11 cellular contexts compared by ENCODE assay signal in genomic region chr1:28579374-28579773, GRCh38. TPM values are rescaled to one million over a fixed set of nuclear protein-coding genes. Genes with fewer than 3 reads are reported as not detected.
DNase-seq lines count a peak whose midpoint lies in the region; ATAC-seq and TF ChIP-seq lines count a peak whose summit lies in the region.
"Had no signal": no experiment of that assay in that cellular context is flagged by ENCODE, and none has a peak within 500 bp of the region (broad histone marks: within the 10 kb centered on the region; RNA-seq: fewer than 3 reads in every experiment).

No MANE protein-coding gene starts in this region.

- H3K27ac Mint-ChIP-seq in activated T-cell treated with anti-CD3 and anti-CD28 coated beads, Interleukin-2, amount 50 U/mL, for 72 hours, result peak overlapping the region; percentile 93
- H3K27ac Mint-ChIP-seq in activated CD4-positive, alpha-beta memory T cell treated with anti-CD3 and anti-CD28 coated beads for 36 hours, result peak overlapping the region; percentile 89
- H3K27ac Mint-ChIP-seq in type B pancreatic cell, result peak overlapping the region; percentile 41

- no peaks in the 10 kb centered on the region for H3K27me3 Mint-ChIP-seq in activated T-cell treated with anti-CD3 and anti-CD28 coated beads, Interleukin-2, amount 50 U/mL, for 72 hours (ENCODE audit: low read depth)
- H3K27me3 Mint-ChIP-seq in activated CD4-positive, alpha-beta memory T cell treated with anti-CD3 and anti-CD28 coated beads for 36 hours, result no peaks in the 10 kb centered on the region
- no peaks in the 10 kb centered on the region for H3K27me3 Mint-ChIP-seq in type B pancreatic cell

- TF ChIP-seq POLR2A in gastroesophageal sphincter (IDR thresholded peaks at IDR 0.05), result no peak

- peaks cover 24 to 35% of the 10 kb centered on the region in 2 donors for H3K36me3 Mint-ChIP-seq in activated T-cell treated with anti-CD3 and anti-CD28 coated beads, Interleukin-2, amount 50 U/mL, for 72 hours (ENCODE audit: insufficient read depth in 2 of 2)
- peaks cover 44% of the 10 kb centered on the region for H3K36me3 Mint-ChIP-seq in activated CD4-positive, alpha-beta memory T cell treated with anti-CD3 and anti-CD28 coated beads for 36 hours
- H3K36me3 Mint-ChIP-seq in type B pancreatic cell, result peaks cover 30% of the 10 kb centered on the region

- peak overlapping the region in 3 of 4 donors; percentile 9 to 98 (median 92) for H3K27ac ChIP-seq in gastroesophageal sphincter

- TF ChIP-seq CTCF in gastroesophageal sphincter (IDR thresholded peaks at IDR 0.05) (no peak), type B pancreatic cell (conservative IDR thresholded peaks at IDR 0.05) (no peak)

- H3K4me1 ChIP-seq in gastroesophageal sphincter, result peaks cover 0 to 47% (median 18%) of the 10 kb centered on the region in 3 donors

- CTCF ChIA-PET in activated CD4-positive, alpha-beta memory T cell treated with anti-CD3 and anti-CD28 coated beads for 36 hours (lab: Charles Lee), result interaction anchor here (0.9 to 4.2 kb wide), 3 partner anchors 26 to 64 kb away, joined by 4 to 25 read pairs (median 5); partner anchors contain the start of gene TRNAU1AP

- TF ChIP-seq EP300 in gastroesophageal sphincter (IDR thresholded peaks at IDR 0.05), result no peak

- peaks cover 44% of the 10 kb centered on the region for H3K4me1 Mint-ChIP-seq in activated T-cell treated with anti-CD3 and anti-CD28 coated beads, Interleukin-2, amount 50 U/mL, for 72 hours (ENCODE audit: low read depth)
- H3K4me1 Mint-ChIP-seq in activated CD4-positive, alpha-beta memory T cell treated with anti-CD3 and anti-CD28 coated beads for 36 hours (ENCODE audit: low read depth), result peaks cover 29% of the 10 kb centered on the region
- peaks cover 27% of the 10 kb centered on the region for H3K4me1 Mint-ChIP-seq in type B pancreatic cell (ENCODE audit: unreplicated experiment)

- no peak for DNase-seq in activated T-cell treated with anti-CD3 and anti-CD28 coated beads, Interleukin-2, amount 50 U/mL, for 72 hours
- no peak for DNase-seq in activated T-cell treated with anti-CD3 and anti-CD28 coated beads, Interleukin-2, amount 50 U/mL, for 1 hour
- DNase-seq in activated CD4-positive, alpha-beta memory T cell treated with anti-CD3 and anti-CD28 coated beads for 36 hours, result no peak
- DNase-seq in type B pancreatic cell (ENCODE audit: extremely low spot score, unreplicated experiment) (no peak), mucosa of gallbladder (ENCODE audit: low spot score) (no peak), SKM-1 treated with dmso at 0.1 percent for 144 hours (lab: John Stamatoyannopoulos, UW; ENCODE audit: unreplicated experiment) (no peak)
- DNase-seq: midbrain, SIG-M5 had no signal

- WGBS in gastroesophageal sphincter (ENCODE audit: low coverage in 1 of 2), 2 donors, result 67% methylated on average over 1 of the region's 1 CpG

- POLR2A ChIA-PET in activated CD4-positive, alpha-beta memory T cell treated with anti-CD3 and anti-CD28 coated beads for 36 hours (lab: Charles Lee), result interaction anchor here (0.9 to 8.0 kb wide), 7 partner anchors 10 to 70 kb away, joined by 3 to 180 read pairs (median 66); partner anchors contain the start of genes RCC1, RNU11, TAF12 and TRNAU1AP

- H3K36me3 ChIP-seq in gastroesophageal sphincter, result peaks cover 0 to 61% of the 10 kb centered on the region in 2 donors

- peak overlapping the region; percentile 96 to 99 for H3K4me3 Mint-ChIP-seq in activated T-cell treated with anti-CD3 and anti-CD28 coated beads, Interleukin-2, amount 50 U/mL, for 72 hours
- peak overlapping the region; percentile 91 for H3K4me3 Mint-ChIP-seq in activated CD4-positive, alpha-beta memory T cell treated with anti-CD3 and anti-CD28 coated beads for 36 hours
- peak overlapping the region; percentile 93 for H3K4me3 Mint-ChIP-seq in type B pancreatic cell
- H3K4me3 Mint-ChIP-seq: CD14-positive monocyte had no signal

- intact Hi-C loops in activated CD4-positive, alpha-beta memory T cell treated with anti-CD3 and anti-CD28 coated beads for 36 hours (cut with micrococcal nuclease), result no loop called here

- no peaks in the 10 kb centered on the region for H3K27me3 ChIP-seq in gastroesophageal sphincter

- H3K9me3 Mint-ChIP-seq in activated T-cell treated with anti-CD3 and anti-CD28 coated beads, Interleukin-2, amount 50 U/mL, for 72 hours, result no peaks in the 10 kb centered on the region
- no peaks in the 10 kb centered on the region for H3K9me3 Mint-ChIP-seq in activated CD4-positive, alpha-beta memory T cell treated with anti-CD3 and anti-CD28 coated beads for 36 hours
- H3K9me3 Mint-ChIP-seq in type B pancreatic cell, result no peaks in the 10 kb centered on the region
- H3K9me3 Mint-ChIP-seq: CD14-positive monocyte had no signal

- H3K4me3 ChIP-seq in gastroesophageal sphincter, result peak overlapping the region in 1 of 2 donors; percentile 96

- ATAC-seq in activated T-cell treated with anti-CD3 and anti-CD28 coated beads, Interleukin-2, amount 50 U/mL, for 72 hours (replicated peaks in 1 of 2), result no peak
- no peak for ATAC-seq in gastroesophageal sphincter
- no peak for ATAC-seq in GM18858 (IDR thresholded peaks at IDR 0.05; ENCODE audit: unreplicated experiment)

- H3K9me3 ChIP-seq in gastroesophageal sphincter, result no peaks in the 10 kb centered on the region

RNA-seq across cellular contexts. Expression of gene RAB42, which starts 12.7 kb away (rescaled TPM):
- under 1 TPM in 1 of 2 donors, not detected in 1; 0.17 TPM for total RNA-seq in activated T-cell treated with anti-CD3 and anti-CD28 coated beads, Interleukin-2, amount 50 U/mL, for 72 hours
- total RNA-seq in activated CD4-positive, alpha-beta memory T cell treated with anti-CD3 and anti-CD28 coated beads for 36 hours, result not detected
- 1 to 10 TPM in 3 of 4 donors, under 1 TPM in 1; 0.67 to 5.1 (median 2.5) TPM for total RNA-seq in gastroesophageal sphincter
- total RNA-seq in type B pancreatic cell (ENCODE audit: low replicate concordance), result 0.52 and 2.7 TPM in 2 replicates
- 1.8 TPM for total RNA-seq in mucosa of gallbladder

RNA-seq across cellular contexts. Expression of gene TRNAU1AP, which starts 26.5 kb away (rescaled TPM):
- total RNA-seq in activated T-cell treated with anti-CD3 and anti-CD28 coated beads, Interleukin-2, amount 50 U/mL, for 72 hours, result 10 to 100 TPM; 38.8 to 49.7 TPM
- 10 to 100 TPM; 57.3 to 59.6 TPM for total RNA-seq in activated CD4-positive, alpha-beta memory T cell treated with anti-CD3 and anti-CD28 coated beads for 36 hours
- total RNA-seq in gastroesophageal sphincter (10 to 100 TPM; 18.5 to 25.0 (median 21.8) TPM), type B pancreatic cell (ENCODE audit: low replicate concordance) (26.9 and 33.7 TPM in 2 replicates), mucosa of gallbladder (19.3 TPM)

Comparison
In these comparisons a context has a peak if more than half of its experiments do, and no peak if none do; other contexts are left out.
1. H3K27ac Mint-ChIP-seq: peak in every context shown above with its lines; median percentile 93 in activated T-cell treated with anti-CD3 and anti-CD28 coated beads, Interleukin-2, amount 50 U/mL, for 72 hours; 89 in activated CD4-positive, alpha-beta memory T cell treated with anti-CD3 and anti-CD28 coated beads for 36 hours; 41 in type B pancreatic cell.